In the genomic region with DNA sequence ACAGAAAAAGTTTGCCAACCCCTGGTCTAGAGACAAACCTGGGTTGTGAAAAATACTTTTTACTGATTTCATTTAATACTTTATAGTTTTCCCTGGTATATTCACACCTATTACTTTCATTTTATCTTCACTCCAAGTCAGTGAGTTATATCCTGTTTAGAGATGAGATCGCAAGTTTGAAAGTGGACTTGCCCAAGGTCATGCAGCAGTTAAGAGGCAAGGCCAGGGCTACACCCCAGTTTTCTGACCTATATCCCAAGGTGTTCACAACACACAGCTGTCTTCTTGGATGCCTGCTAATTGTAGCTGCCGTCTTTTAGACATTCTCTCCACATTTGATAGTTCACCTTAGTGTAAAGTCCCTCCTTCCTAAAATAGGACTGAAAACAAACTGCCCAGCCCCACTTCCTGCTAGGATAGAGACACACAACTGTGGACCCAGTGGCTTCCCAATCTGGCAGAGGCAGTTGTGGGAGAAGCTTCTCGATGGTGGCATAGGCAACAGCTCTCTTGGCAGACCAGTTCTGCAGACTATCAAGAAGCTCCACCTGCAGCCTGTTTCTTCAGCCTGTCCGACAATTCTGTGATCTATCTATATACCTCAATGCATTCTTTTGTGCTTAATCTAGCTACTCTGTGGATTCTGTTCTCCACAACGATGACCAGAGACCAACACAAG, we compare ENCODE assay signal across 21 cellular contexts. TPM values are rescaled to one million over a fixed set of nuclear protein-coding genes. Genes with fewer than 3 reads are reported as not detected.
DNase-seq lines count a peak whose midpoint lies in the region; ATAC-seq and TF ChIP-seq lines count a peak whose summit lies in the region.
"Had no signal": no experiment of that assay in that cellular context is flagged by ENCODE, and none has a peak within 500 bp of the region (broad histone marks: within the 10 kb centered on the region; RNA-seq: fewer than 3 reads in every experiment).

No MANE protein-coding gene starts in this region.

- no peak for TF ChIP-seq EP300 in stomach (IDR thresholded peaks at IDR 0.05)

- H2BK15ac ChIP-seq in IMR-90 (ENCODE audit: low read depth, low read length): no peak overlapping the region

- no peak overlapping the region for H2BK20ac ChIP-seq in IMR-90 (ENCODE audit: low read depth, low read length)

- H3K4me1 ChIP-seq in IMR-90 (ENCODE audit: control insufficient read depth, insufficient read depth, low read length): peaks cover 24% of the 10 kb centered on the region
- H3K4me1 ChIP-seq in foreskin keratinocyte: peaks cover 43% of the 10 kb centered on the region
- H3K4me1 ChIP-seq in stomach: peaks cover 0 to 28% (median 17%) of the 10 kb centered on the region in 4 donors
- peaks cover 0 to 35% of the 10 kb centered on the region in 2 donors for H3K4me1 ChIP-seq in left lung

- H4K20me1 ChIP-seq in IMR-90 (ENCODE audit: insufficient read depth, low read length): peaks cover 97% of the 10 kb centered on the region

- POLR2A ChIA-PET in IMR-90 (lab: Charles Lee; ENCODE audit: unreplicated experiment) (no interaction called here), WTC11 (lab: Charles Lee) (no interaction called here)

- H3K27ac Mint-ChIP-seq in Calu3 (ENCODE audit: unreplicated experiment) (peak overlapping the region; percentile 8), WTC11 (peak overlapping the region; percentile 61; the same call in 1 of the 2 replicates)
- H3K27ac Mint-ChIP-seq: activated CD8-positive, alpha-beta memory T cell treated with anti-CD3 and anti-CD28 coated beads, Interleukin-2, amount 10 ng/mL, durations not matched to agents 7 days and 5 days; GM23338; naive thymus-derived CD4-positive, alpha-beta T cell; T-helper 2 cell treated with Interferon-gamma antibody and Interleukin-4, amounts not matched to agents 5 μg/mL and 100 μg/mL, for 36 hours had no signal

- H3K27me3 Mint-ChIP-seq in Calu3 (ENCODE audit: unreplicated experiment) (no peaks in the 10 kb centered on the region), WTC11 (ENCODE audit: low read depth) (no peaks in the 10 kb centered on the region)

- TF ChIP-seq CTCF in Calu3 (IDR thresholded peaks at IDR 0.05; ENCODE audit: unreplicated experiment) (no peak), IMR-90 (conservative IDR thresholded peaks at IDR 0.05; ENCODE audit: low read depth, low read length) (no peak), WTC11 (IDR thresholded peaks at IDR 0.05) (no peak), foreskin keratinocyte (conservative IDR thresholded peaks at IDR 0.05) (peak; percentile 30), WERI-Rb-1 (IDR thresholded peaks at IDR 0.05; ENCODE audit: low read depth, low read length) (no peak), stomach (IDR thresholded peaks at IDR 0.05) (no peak), left lung (IDR thresholded peaks at IDR 0.05) (no peak)

- intact Hi-C loops in Calu3 (cut with micrococcal nuclease; ENCODE audit: unreplicated experiment) (loop anchor here (5.0 kb wide), 1 partner anchor 104 kb away; no protein-coding TSS in a partner anchor), IMR-90 (cut with micrococcal nuclease) (loop anchor here (5.0 kb wide), 1 partner anchor 89 kb away; no protein-coding TSS in a partner anchor), stomach (cut with DNase I; ENCODE audit: low total_unique reads) (no loop called here), left lung (cut with DNase I) (loop anchor here in 1 of 2 donors (5.0 kb wide), 1 partner anchor 94 kb away; no protein-coding TSS in a partner anchor)

- TF ChIP-seq POLR2A in IMR-90 (IDR thresholded peaks at IDR 0.05; ENCODE audit: low read depth, low read length) (no peak), stomach (IDR thresholded peaks at IDR 0.05) (no peak)

- H3K9me3 Mint-ChIP-seq in Calu3 (ENCODE audit: low read depth, unreplicated experiment) (no peaks in the 10 kb centered on the region), WTC11 (no peaks in the 10 kb centered on the region)
- H3K9me3 Mint-ChIP-seq: GM23338; naive thymus-derived CD4-positive, alpha-beta T cell; T-helper 2 cell treated with Interferon-gamma antibody and Interleukin-4, amounts not matched to agents 5 μg/mL and 100 μg/mL, for 36 hours had no signal

- H3K9ac ChIP-seq in IMR-90 (ENCODE audit: low read depth, low read length): no peak overlapping the region
- H3K9ac ChIP-seq: KMS-11 had no signal

- H3K4me1 Mint-ChIP-seq in Calu3 (ENCODE audit: low read depth, unreplicated experiment) (peaks cover 74% of the 10 kb centered on the region), WTC11 (peaks cover 76% of the 10 kb centered on the region)
- H3K4me1 Mint-ChIP-seq: activated CD8-positive, alpha-beta memory T cell treated with anti-CD3 and anti-CD28 coated beads, Interleukin-2, amount 10 ng/mL, durations not matched to agents 7 days and 5 days had no signal

- H4K5ac ChIP-seq in IMR-90 (ENCODE audit: low read depth, low read length): no peak overlapping the region

- H3K9me1 ChIP-seq in IMR-90 (ENCODE audit: insufficient read depth, low read length): peaks cover 24% of the 10 kb centered on the region

- CTCF ChIA-PET in Calu3 (lab: Charles Lee): interaction anchor here (0.8 to 1.8 kb wide), 7 partner anchors 10 to 107 kb away, joined by 3 to 14 read pairs (median 4); no protein-coding TSS in a partner anchor
- CTCF ChIA-PET in IMR-90 (lab: Yijun Ruan, JAX): interaction anchor here (0.9 to 1.2 kb wide), 2 partner anchors 13 to 106 kb away, joined by 3 read pairs; no protein-coding TSS in a partner anchor
- CTCF ChIA-PET in WTC11 (lab: Charles Lee): interaction anchor here (0.6 to 6.3 kb wide), 6 partner anchors 13 to 176 kb away, joined by 4 to 40 read pairs (median 6); no protein-coding TSS in a partner anchor

- no CpG with 5 or more reads among the region's 5 CpGs for WGBS in IMR-90 (ENCODE audit: extremely low coverage in 2 of 2, insufficient read length in 1 of 2), 2 experiments
- 61 to 73% (median 66%) methylated on average over 5 of the region's 5 CpGs for WGBS in stomach, 5 donors

- H3K27me3 ChIP-seq in IMR-90 (ENCODE audit: control insufficient read depth, insufficient read depth, low read length): no peaks in the 10 kb centered on the region
- no peaks in the 10 kb centered on the region for H3K27me3 ChIP-seq in foreskin keratinocyte
- H3K27me3 ChIP-seq in WERI-Rb-1 (ENCODE audit: insufficient read depth, low read depth, severe bottlenecking): no peaks in the 10 kb centered on the region
- peaks cover 0 to 9% (median 0%) of the 10 kb centered on the region in 3 donors for H3K27me3 ChIP-seq in stomach
- no peaks in the 10 kb centered on the region for H3K27me3 ChIP-seq in left lung
- H3K27me3 ChIP-seq: testis had no signal

- H2BK5ac ChIP-seq in IMR-90 (ENCODE audit: low read depth, low read length, poor library complexity, severe bottlenecking): no peak overlapping the region

- H3K36me3 Mint-ChIP-seq in Calu3 (ENCODE audit: insufficient read depth, unreplicated experiment) (peaks cover 7% of the 10 kb centered on the region), WTC11 (no peaks in the 10 kb centered on the region)
- H3K36me3 Mint-ChIP-seq: activated CD8-positive, alpha-beta memory T cell treated with anti-CD3 and anti-CD28 coated beads, Interleukin-2, amount 10 ng/mL, durations not matched to agents 7 days and 5 days; naive thymus-derived CD4-positive, alpha-beta T cell had no signal

- peak; percentile 30 for DNase-seq in Calu3
- peak; percentile 30 for DNase-seq in IMR-90
- DNase-seq in WTC11 (ENCODE audit: low spot score): no peak
- DNase-seq in foreskin keratinocyte: peak; percentile 39 to 58
- DNase-seq in WERI-Rb-1: no peak
- no peak for DNase-seq in stomach
- no peak for DNase-seq in left lung
- no peak for DNase-seq in iPS-NIHi7 (ENCODE audit: extremely low spot score)
- DNase-seq: activated CD4-positive, alpha-beta T cell treated with anti-CD3 and anti-CD28 coated beads for 1 hour; activated CD8-positive, alpha-beta memory T cell treated with anti-CD3 and anti-CD28 coated beads, Interleukin-2, amount 10 ng/mL, durations not matched to agents 7 days and 5 days; COR-L47; lower lobe of right lung; naive thymus-derived CD4-positive, alpha-beta T cell; NCI-H1436 treated with DMSO at 0.1 percent for 48 hours; SHP77 treated with DMSO at 0.1 percent for 48 hours; testis had no signal

- H2AK5ac ChIP-seq in IMR-90 (ENCODE audit: low read depth, low read length): peak overlapping the region; percentile 60; the same call in 1 of the 2 replicates

- peaks cover 6 to 85% of the 10 kb centered on the region in 2 experiments; a peak in 2 of 4 replicates for H3K79me1 ChIP-seq in IMR-90 (ENCODE audit: low read depth in 1 of 2, low read length in 2 of 2)

- no peak overlapping the region for H2BK120ac ChIP-seq in IMR-90 (ENCODE audit: low read depth, low read length)

- H2AFZ ChIP-seq in IMR-90 (replicated peaks; ENCODE audit: low read length, poor library complexity): no peak overlapping the region
- H2AFZ ChIP-seq: GM23338 had no signal

- H3K4me2 ChIP-seq in IMR-90 (ENCODE audit: low read depth, low read length): no peak overlapping the region
- H3K4me2 ChIP-seq: GM23338, KMS-11 had no signal

- H3K36me3 ChIP-seq in IMR-90 (ENCODE audit: control insufficient read depth, insufficient read depth, low read length) (no peaks in the 10 kb centered on the region), WERI-Rb-1 (no peaks in the 10 kb centered on the region), stomach (no peaks in the 10 kb centered on the region), left lung (no peaks in the 10 kb centered on the region)
- H3K36me3 ChIP-seq: gastroesophageal sphincter, lower lobe of right lung had no signal

- no peak overlapping the region for H3K56ac ChIP-seq in IMR-90 (ENCODE audit: extremely low read depth, insufficient read depth, low read length)

- no peak overlapping the region for H2AK9ac ChIP-seq in IMR-90 (replicated peaks; ENCODE audit: low read depth, low read length, poor library complexity)

- H3K4ac ChIP-seq in IMR-90 (ENCODE audit: low read depth, low read length): no peak overlapping the region

- no peak for TF ChIP-seq RAD21 in IMR-90 (IDR thresholded peaks at IDR 0.05; ENCODE audit: low read length)

- dilution Hi-C loops in IMR-90 (cut with HindIII; ENCODE audit: low sequenced_read_pairs, unreplicated experiment): no loop called here

- BruUV-seq in Calu3 (replicated peaks; lab: Mats Ljungman, UMichigan) (no TSS peak), IMR-90 (replicated peaks; lab: Mats Ljungman, UMichigan) (no TSS peak)

- H3K4me3 Mint-ChIP-seq in Calu3 (ENCODE audit: low read depth, unreplicated experiment) (peak overlapping the region; percentile 49), WTC11 (no peak overlapping the region)
- H3K4me3 Mint-ChIP-seq: activated CD8-positive, alpha-beta memory T cell treated with anti-CD3 and anti-CD28 coated beads, Interleukin-2, amount 10 ng/mL, durations not matched to agents 7 days and 5 days; GM23338; naive thymus-derived CD4-positive, alpha-beta T cell; T-helper 2 cell treated with Interferon-gamma antibody and Interleukin-4, amounts not matched to agents 5 μg/mL and 100 μg/mL, for 36 hours had no signal

- H3K27ac ChIP-seq in IMR-90 (ENCODE audit: insufficient read depth, low read length) (no peak overlapping the region), foreskin keratinocyte (peak overlapping the region; percentile 10), WERI-Rb-1 (no peak overlapping the region), stomach (no peak overlapping the region), left lung (no peak overlapping the region)
- H3K27ac ChIP-seq: gastroesophageal sphincter, HL-60, KMS-11, lower lobe of right lung, testis had no signal

- H3K4me3 ChIP-seq in IMR-90 (ENCODE audit: insufficient read depth, low read depth, low read length): no peak overlapping the region
- H3K4me3 ChIP-seq in WERI-Rb-1 (ENCODE audit: low read depth, low read length): no peak overlapping the region
- no peak overlapping the region for H3K4me3 ChIP-seq in stomach
- H3K4me3 ChIP-seq in left lung: no peak overlapping the region
- H3K4me3 ChIP-seq: gastroesophageal sphincter, GM23338, lower lobe of right lung, testis had no signal

- no peaks in the 10 kb centered on the region for H3K9me3 ChIP-seq in IMR-90 (ENCODE audit: control insufficient read depth, insufficient read depth, low read length)
- no peaks in the 10 kb centered on the region for H3K9me3 ChIP-seq in WERI-Rb-1 (ENCODE audit: severe bottlenecking)
- no peaks in the 10 kb centered on the region for H3K9me3 ChIP-seq in stomach
- H3K9me3 ChIP-seq in left lung: no peaks in the 10 kb centered on the region
- H3K9me3 ChIP-seq: gastroesophageal sphincter, lower lobe of right lung, testis had no signal

- H3K18ac ChIP-seq in IMR-90 (ENCODE audit: low read depth, low read length): no peak overlapping the region

- no peak overlapping the region for H4K91ac ChIP-seq in IMR-90 (ENCODE audit: insufficient read depth, low read depth, low read length)

- H3K23ac ChIP-seq in IMR-90 (ENCODE audit: low read depth, low read length): no peak overlapping the region

- no peak overlapping the region for H4K8ac ChIP-seq in IMR-90 (ENCODE audit: low read depth in 2 of 2, low read length in 2 of 2)

- ATAC-seq in IMR-90 (ENCODE audit: low read depth) (no peak), WTC11 (no peak), foreskin keratinocyte (peak; percentile 23), left lung (no peak)
- ATAC-seq: activated CD8-positive, alpha-beta memory T cell treated with anti-CD3 and anti-CD28 coated beads, Interleukin-2, amount 10 ng/mL, durations not matched to agents 7 days and 5 days; gastroesophageal sphincter; GM23338; lower lobe of right lung; naive thymus-derived CD4-positive, alpha-beta T cell had no signal

- H3K14ac ChIP-seq in IMR-90 (replicated peaks; ENCODE audit: low read depth, low read length): no peak overlapping the region

- in situ Hi-C loops in IMR-90 (cut with MboI; ENCODE audit: low sequenced_read_pairs): no loop called here

RNA-seq across cellular contexts. Expression of a gene that starts 58.1 kb away (rescaled TPM):
- total RNA-seq in Calu3 (2022) (150 and 156 TPM in 2 replicates), IMR-90 (2012; rRNA removed) (88.2 and 126 TPM in 2 replicates), WTC11 (2021) (133 to 157 TPM (median 150 TPM) in 3 replicates), foreskin keratinocyte (149 and 165 TPM in 2 replicates), stomach (100 to 1,000 TPM in 1 of 5 donors, 10 to 100 TPM in 3, 1 to 10 TPM in 1; 4.0 to 303 (median 60.5) TPM), left lung (10 to 100 TPM; 16.8 to 17.6 TPM)
- polyA plus RNA-seq in IMR-90 (2012; rRNA removed) (20.3 and 23.4 TPM in 2 replicates), foreskin keratinocyte (43.6 and 53.1 TPM in 2 replicates), stomach (10 to 100 TPM in 1 of 3 donors, 1 to 10 TPM in 2; 4.6 to 13.4 (median 7.8) TPM)
- 9.7 and 14.1 TPM in 2 replicates for polyA plus RNA-seq in IMR-90 (2012; cell fraction: cytosol; rRNA removed)
- 15.6 and 47.0 TPM in 2 replicates for polyA plus RNA-seq in IMR-90 (2012; cell fraction: nucleus; rRNA removed; ENCODE audit: low replicate concordance)
- polyA plus RNA-seq: naive thymus-derived CD4-positive, alpha-beta T cell had no signal

Comparison
In these comparisons a context has a peak if more than half of its experiments do, and no peak if none do; other contexts are left out.
1. DNase-seq: peak in Calu3 (single experiment), IMR-90 (single experiment) and foreskin keratinocyte (2 of 2); none in WTC11 (single experiment), WERI-Rb-1 (single experiment), stomach (single experiment), left lung (0 of 2) and iPS-NIHi7 (single experiment).